Comparison of ENCODE assay signal across 1 cellular context in genomic region chr1:41629136-41629535, GRCh38.
TF ChIP-seq lines count a peak whose summit lies in the region.

No MANE protein-coding gene starts in this region.

TF ChIP-seq in IMR-90, 13 proteins besides CTCF, POLR2A, EP300 and RAD21 (continued from another document):
- TF ChIP-seq SMC3 (IDR thresholded peaks at IDR 0.05; ENCODE audit: low read depth, low read length) (no peak), MAZ (IDR thresholded peaks at IDR 0.05; ENCODE audit: borderline replicate concordance, low read depth, low read length) (no peak)
